ENCODE assay signal across 5 cellular contexts in genomic region chr16:21815694-21816093, GRCh38. TPM values are rescaled to one million over a fixed set of nuclear protein-coding genes. Genes with fewer than 3 reads are reported as not detected.
DNase-seq lines count a peak whose midpoint lies in the region; ATAC-seq, FAIRE-seq and TF ChIP-seq lines count a peak whose summit lies in the region.
"Not testable (repeated sequence)": the region's sequence is repeated elsewhere in the genome, so short reads cannot be mapped to it uniquely, and the experiment has no call there.

No MANE protein-coding gene starts in this region.

- peaks cover 21% of the 10 kb centered on the region for H3K4me1 Mint-ChIP-seq in activated naive CD8-positive, alpha-beta T cell (ENCODE audit: low read depth)
- H3K4me1 Mint-ChIP-seq in dendritic cell treated with granulocyte-macrophage colony-stimulating factor and Interleukin-4, amounts not matched to agents 40 ng/mL and 50 ng/mL, for 4 days (ENCODE audit: low read depth) = peaks cover 19% of the 10 kb centered on the region

- in situ Hi-C loops in HepG2 (cut with HindIII; ENCODE audit: extremely low pct_ligation_motif_present, low pct_unique_long_range_greater_than_20kb) = loop anchor here (25.0 kb wide), 1 partner anchor 272 kb away; the partner anchor contains the start of gene VWA3A

- POLR2A ChIA-PET in HepG2 (lab: Yijun Ruan, JAX) = not testable (repeated sequence)

- not testable (repeated sequence) for TF ChIP-seq CTCF in WERI-Rb-1 (IDR thresholded peaks at IDR 0.05; ENCODE audit: low read depth, low read length); HepG2 (CRISPR knock-in tag; IDR thresholded peaks at IDR 0.05)

- TF ChIP-seq EP300 in HepG2 (IDR thresholded peaks at IDR 0.05; ENCODE audit: low read depth in 2 of 2, low read length in 2 of 2); HepG2 (CRISPR knock-in tag; IDR thresholded peaks at IDR 0.05; ENCODE audit: borderline replicate concordance): not testable (repeated sequence)

- TF ChIP-seq RAD21 in HepG2 (CRISPR knock-in tag; IDR thresholded peaks at IDR 0.05) = not testable (repeated sequence)

- not testable (repeated sequence) for H4K20me1 ChIP-seq in HepG2 (ENCODE audit: insufficient read depth, low read length)

- BruUV-seq in HepG2 (replicated peaks; lab: Mats Ljungman, UMichigan) = not testable (repeated sequence)

- not testable (repeated sequence) for FAIRE-seq in HepG2 (lab: Jason Lieb, UNC)

- H3K4me3 Mint-ChIP-seq in activated naive CD8-positive, alpha-beta T cell = not testable (repeated sequence)
- peak overlapping the region; percentile 20 for H3K4me3 Mint-ChIP-seq in dendritic cell treated with granulocyte-macrophage colony-stimulating factor and Interleukin-4, amounts not matched to agents 40 ng/mL and 50 ng/mL, for 4 days

- not testable (repeated sequence) for TF ChIP-seq POLR2A in HepG2 (IDR thresholded peaks at IDR 0.05; ENCODE audit: insufficient read depth in 1 of 2, low read depth in 2 of 2, low read length in 2 of 2)

- CTCF ChIA-PET in HepG2 (lab: Yijun Ruan, JAX; ENCODE audit: low intra/inter-chr PET ratio, low total read pairs) = not testable (repeated sequence)

- H3K9me3 ChIP-seq in WERI-Rb-1 (ENCODE audit: severe bottlenecking); HepG2 (ENCODE audit: low read length): not testable (repeated sequence)

- H3K9me3 Mint-ChIP-seq in activated naive CD8-positive, alpha-beta T cell (ENCODE audit: low read depth); dendritic cell treated with granulocyte-macrophage colony-stimulating factor and Interleukin-4, amounts not matched to agents 40 ng/mL and 50 ng/mL, for 4 days: not testable (repeated sequence)

- not testable (repeated sequence) for H3K4me1 ChIP-seq in HepG2 (ENCODE audit: insufficient read depth, low read length)

- H3K36me3 Mint-ChIP-seq in activated naive CD8-positive, alpha-beta T cell = not testable (repeated sequence)
- peaks cover 49% of the 10 kb centered on the region for H3K36me3 Mint-ChIP-seq in dendritic cell treated with granulocyte-macrophage colony-stimulating factor and Interleukin-4, amounts not matched to agents 40 ng/mL and 50 ng/mL, for 4 days (ENCODE audit: low read depth)

- peak overlapping the region; percentile 6 for H3K27ac Mint-ChIP-seq in activated naive CD8-positive, alpha-beta T cell
- peak overlapping the region; percentile 67 for H3K27ac Mint-ChIP-seq in dendritic cell treated with granulocyte-macrophage colony-stimulating factor and Interleukin-4, amounts not matched to agents 40 ng/mL and 50 ng/mL, for 4 days

- H3K36me3 ChIP-seq in WERI-Rb-1; HepG2 (replicated peaks in 1 of 2; ENCODE audit: control insufficient read depth in 1 of 2, insufficient read depth in 2 of 2, low read length in 2 of 2): not testable (repeated sequence)

- H3K27me3 ChIP-seq in WERI-Rb-1 (ENCODE audit: insufficient read depth, low read depth, severe bottlenecking); HepG2 (ENCODE audit: control insufficient read depth in 1 of 2, insufficient read depth in 2 of 2, low read length in 2 of 2): not testable (repeated sequence)

- intact Hi-C loops in dendritic cell treated with granulocyte-macrophage colony-stimulating factor and Interleukin-4, amounts not matched to agents 40 ng/mL and 50 ng/mL, for 4 days (cut with micrococcal nuclease); HepG2 (cut with micrococcal nuclease; ENCODE audit: unreplicated experiment): not testable (repeated sequence)

- DNase-seq in MV-4-11 (lab: John Stamatoyannopoulos, UW) (peak; percentile 14), WERI-Rb-1 (peak; percentile 24)
- not testable (repeated sequence) for DNase-seq in HepG2 (ENCODE audit: low spot score)

- not testable (repeated sequence) for H3K27ac ChIP-seq in WERI-Rb-1; HepG2 (ENCODE audit: extremely low read length, insufficient read depth, low read length)

- not testable (repeated sequence) for H3K4me3 ChIP-seq in WERI-Rb-1 (ENCODE audit: low read depth, low read length); HepG2 (replicated peaks in 1 of 3; ENCODE audit: insufficient read depth in 1 of 3, low read depth in 2 of 3, low read length in 3 of 3)

- not testable (repeated sequence) for H3K27me3 Mint-ChIP-seq in activated naive CD8-positive, alpha-beta T cell; dendritic cell treated with granulocyte-macrophage colony-stimulating factor and Interleukin-4, amounts not matched to agents 40 ng/mL and 50 ng/mL, for 4 days

- H2AFZ ChIP-seq in HepG2 (ENCODE audit: low read length) = not testable (repeated sequence)

- not testable (repeated sequence) for H3K4me2 ChIP-seq in HepG2 (ENCODE audit: low read depth, low read length)

- not testable (repeated sequence) for H3K9ac ChIP-seq in HepG2 (ENCODE audit: insufficient read depth, low read depth, low read length)

- 36% methylated on average over 11 of the region's 11 CpGs for WGBS in HepG2 (ENCODE audit: low lambda C conversion rate)

- ATAC-seq in HepG2 = not testable (repeated sequence)

- H3K79me2 ChIP-seq in HepG2 (ENCODE audit: insufficient read depth, low read length) = not testable (repeated sequence)

TF ChIP-seq in HepG2, 621 proteins besides CTCF, POLR2A, EP300 and RAD21:
- TF ChIP-seq ATF7 (IDR thresholded peaks at IDR 0.05) (peak; percentile 63), CEBPB (IDR thresholded peaks at IDR 0.05; ENCODE audit: borderline replicate concordance, low read depth, low read length) (peak; percentile 30; the same call in 1 of the 2 replicates), CEBPG (CRISPR knock-in tag; IDR thresholded peaks at IDR 0.05) (peak; percentile 49)
- TF ChIP-seq ATF7 (CRISPR knock-in tag; IDR thresholded peaks at IDR 0.05) = not testable (repeated sequence)

RNA-seq across cellular contexts. Expression of gene NPIPB4, which starts 41.9 kb away (rescaled TPM):
- 18.8 and 33.9 TPM in 2 replicates for total RNA-seq in HepG2 (2016; rRNA removed; fragmentation: Illumina TruSeq; extraction: Trizol)
- total RNA-seq in HepG2 (2016; cell fraction: cytosol; rRNA removed; fragmentation: Illumina TruSeq; extraction: Trizol; ENCODE audit: low read depth) = 24.9 and 28.1 TPM in 2 replicates
- 16.7 and 36.5 TPM in 2 replicates for total RNA-seq in HepG2 (2016; cell fraction: insoluble cytoplasmic fraction; rRNA removed; fragmentation: Illumina TruSeq; extraction: Trizol)
- 24.3 and 31.1 TPM in 2 replicates for total RNA-seq in HepG2 (2016; cell fraction: membrane; rRNA removed; fragmentation: Illumina TruSeq; extraction: Trizol)
- 105 and 121 TPM in 2 replicates for total RNA-seq in HepG2 (2016; cell fraction: nucleus; rRNA removed; fragmentation: Illumina TruSeq; extraction: Trizol)
- polyA plus RNA-seq in HepG2 (2011; rRNA removed) = 33.2 and 41.0 TPM in 2 replicates
- 8.2 and 13.4 TPM in 2 replicates for polyA plus RNA-seq in HepG2 (2011; cell fraction: cytosol; rRNA removed)
- polyA plus RNA-seq in HepG2 (2011; cell fraction: nucleus; rRNA removed) = 43.7 and 77.6 TPM in 2 replicates
- polyA plus RNA-seq in HepG2 (2012) = 58.6 and 76.6 TPM in 2 replicates
- 1.1 and 1.7 TPM in 2 replicates for polyA plus RNA-seq in HepG2 (2016; cell fraction: cytosol; fragmentation: Illumina TruSeq; extraction: Trizol; ENCODE audit: low read depth)
- 17.2 and 23.3 TPM in 2 replicates for polyA plus RNA-seq in HepG2 (2016; cell fraction: insoluble cytoplasmic fraction; fragmentation: Illumina TruSeq; extraction: Trizol; ENCODE audit: low read depth)
- 6.5 and 6.6 TPM in 2 replicates for polyA plus RNA-seq in HepG2 (2016; cell fraction: membrane; fragmentation: Illumina TruSeq; extraction: Trizol; ENCODE audit: low read depth)
- polyA plus RNA-seq in HepG2 (2016; cell fraction: nucleus; fragmentation: Illumina TruSeq; extraction: Trizol; ENCODE audit: insufficient read depth, low read depth) = 481 and 635 TPM in 2 replicates
- polyA minus RNA-seq in HepG2 (2011; rRNA and poly(A)+ RNA removed; ENCODE audit: low replicate concordance) = 97.3 and 102 TPM in 2 replicates
- polyA minus RNA-seq in HepG2 (2011; cell fraction: cytosol; rRNA and poly(A)+ RNA removed) = 14.7 and 19.8 TPM in 2 replicates
- 211 and 225 TPM in 2 replicates for polyA minus RNA-seq in HepG2 (2011; cell fraction: nucleus; rRNA and poly(A)+ RNA removed)
